In the genomic region with DNA sequence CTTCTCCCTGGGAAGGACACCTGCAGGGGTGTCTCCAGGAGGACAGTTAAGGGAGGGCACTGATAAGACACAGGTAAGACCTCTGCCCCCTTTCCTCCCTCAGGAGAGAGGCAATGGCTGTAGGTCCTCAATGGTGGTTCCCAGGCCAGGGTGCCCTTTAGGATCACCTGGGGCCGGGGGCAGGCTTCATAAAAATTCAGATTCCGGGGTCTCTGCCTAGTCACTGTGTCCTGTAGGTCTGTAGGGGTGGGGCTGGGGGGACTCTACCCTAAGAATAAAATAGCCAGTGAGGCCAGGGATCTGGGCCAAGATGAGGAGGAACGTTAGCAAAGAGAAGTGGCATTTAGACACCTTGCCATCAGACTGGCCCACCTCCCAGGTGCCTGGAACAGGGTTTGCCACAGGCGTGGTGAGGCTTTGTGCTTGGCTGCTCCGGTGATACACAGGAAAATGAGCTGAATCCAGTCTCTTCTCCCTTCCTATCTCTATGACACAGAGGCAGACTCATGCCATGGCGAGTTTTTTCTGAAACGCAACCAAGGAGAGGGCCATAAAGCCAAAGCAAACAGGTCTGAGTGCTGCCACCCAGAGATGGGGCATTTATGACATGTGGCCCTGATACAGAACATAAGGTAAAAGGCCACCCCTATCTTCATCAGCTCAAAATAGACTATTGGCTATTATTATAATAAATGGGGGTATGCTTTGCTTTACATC, we compare ENCODE assay signal across 25 cellular contexts.
A peak's percentile ranks its signal among the peaks of the same experiment; 100 is the strongest.
DNase-seq lines count a peak whose midpoint lies in the region; ATAC-seq and TF ChIP-seq lines count a peak whose summit lies in the region.
"Had no signal": no experiment of that assay in that cellular context is flagged by ENCODE, and none has a peak within 500 bp of the region (broad histone marks: within the 10 kb centered on the region; RNA-seq: fewer than 3 reads in every experiment).

No MANE protein-coding gene starts in this region.

- H4K20me1 ChIP-seq in BLaER1, result peaks cover 77% of the 10 kb centered on the region

- H3K9me3 ChIP-seq in BLaER1, result no peaks in the 10 kb centered on the region
- H3K9me3 ChIP-seq in mucosa of rectum (ENCODE audit: control insufficient read depth in 2 of 2, low read length in 2 of 2), result no peaks in the 10 kb centered on the region
- H3K9me3 ChIP-seq: BE2C, HAP-1, thyroid gland had no signal

- H3K9ac ChIP-seq in BLaER1, result no peak overlapping the region
- peak overlapping the region in 1 of 2 donors; percentile 42 for H3K9ac ChIP-seq in mucosa of rectum (ENCODE audit: low read depth in 1 of 2, low read length in 2 of 2)

- H3K4me1 ChIP-seq in BLaER1 (peaks cover 75% of the 10 kb centered on the region), mucosa of rectum (ENCODE audit: control insufficient read depth in 2 of 2, insufficient read depth in 2 of 2, low read length in 2 of 2) (peaks cover 30 to 44% of the 10 kb centered on the region in 2 donors)
- H3K4me1 ChIP-seq: HAP-1, thyroid gland had no signal

- DNase-seq in NCI-H526 treated with DMSO at 0.1 percent for 48 hours (lab: John Stamatoyannopoulos, UW) (peak; percentile 16), epithelial cell of esophagus (ENCODE audit: low read depth) (peak; percentile 43), COLO668 (lab: John Stamatoyannopoulos, UW; ENCODE audit: unreplicated experiment) (no peak)
- DNase-seq in activated effector memory CD4-positive, alpha-beta T cell treated with anti-CD3 and anti-CD28 coated beads, Interleukin-2, amount 50 U/mL, for 16 hours, result no peak
- DNase-seq: ACHN; activated CD4-positive, alpha-beta T cell treated with anti-CD3 and anti-CD28 coated beads, Interleukin-2, amount 10 ng/mL, durations not matched to agents 7 days and 5 days; activated naive CD4-positive, alpha-beta T cell; activated T-cell treated with anti-CD3 and anti-CD28 coated beads, Interleukin-2, amount 50 U/mL, for 48 hours; BE2C; COR-L47; DMS79; GF-D8; hippocampal formation; Karpas-422; NCI-H1436; stimulated activated CD8-positive, alpha-beta memory T cell treated with anti-CD3 and anti-CD28 coated beads, Interleukin-4, amount 100 ng/mL, for 48 hours; stimulated activated naive CD8-positive, alpha-beta T cell treated with anti-CD3 and anti-CD28 coated beads, Interleukin-15, amount 100 ng/mL, for 72 hours; SW 1271; T-helper 9 cell; thyroid gland had no signal

- H3K4me2 ChIP-seq in BLaER1, result peak overlapping the region; percentile 17; the same call in 1 of the 2 replicates

- H3K27me3 ChIP-seq in BLaER1 (no peaks in the 10 kb centered on the region), mucosa of rectum (ENCODE audit: control insufficient read depth in 2 of 2, insufficient read depth in 2 of 2, low read length in 2 of 2) (no peaks in the 10 kb centered on the region)
- H3K27me3 ChIP-seq: BE2C, thyroid gland had no signal

- H3K27ac ChIP-seq in BLaER1 (0 out of 2 replicates have a peak overlapping the region, but pooled peaks have one; percentile 24), mucosa of rectum (ENCODE audit: low read depth in 2 of 2, low read length in 2 of 2) (peak overlapping the region; percentile 72 to 79)
- H3K27ac ChIP-seq: thyroid gland had no signal

- TF ChIP-seq CTCF in epithelial cell of esophagus (IDR thresholded peaks at IDR 0.05; ENCODE audit: insufficient read depth, low read depth, low read length, missing control alignments), result no peak

- H3K36me3 ChIP-seq in BLaER1, result peaks cover 44% of the 10 kb centered on the region
- H3K36me3 ChIP-seq in mucosa of rectum (ENCODE audit: control insufficient read depth in 2 of 2, insufficient read depth in 2 of 2, low read length in 2 of 2), result peaks cover 16 to 21% of the 10 kb centered on the region in 2 donors
- H3K36me3 ChIP-seq: BE2C, HAP-1, thyroid gland had no signal

- no peak for ATAC-seq in HG03108 (IDR thresholded peaks at IDR 0.05; ENCODE audit: unreplicated experiment)
- ATAC-seq: HepG2; stimulated activated naive CD8-positive, alpha-beta T cell treated with anti-CD3 and anti-CD28 coated beads, Interleukin-15, amount 100 ng/mL, for 72 hours had no signal

- H3K4me3 ChIP-seq in BLaER1, result no peak overlapping the region
- no peak overlapping the region for H3K4me3 ChIP-seq in epithelial cell of esophagus (ENCODE audit: low read length)
- no peak overlapping the region for H3K4me3 ChIP-seq in mucosa of rectum (ENCODE audit: low read length in 2 of 2)
- H3K4me3 ChIP-seq: HAP-1, thyroid gland had no signal

Comparison
In these comparisons a context has a peak if more than half of its experiments do, and no peak if none do; other contexts are left out.
1. DNase-seq: peak in NCI-H526 treated with DMSO at 0.1 percent for 48 hours (single experiment) and epithelial cell of esophagus (single experiment); none in activated effector memory CD4-positive, alpha-beta T cell treated with anti-CD3 and anti-CD28 coated beads, Interleukin-2, amount 50 U/mL, for 16 hours (single experiment) and COLO668 (single experiment).